ENCODE assay signal across 13 cellular contexts in genomic region chr9:83266618-83267543, GRCh38.
DNase-seq lines count a peak whose midpoint lies in the region; ATAC-seq and TF ChIP-seq lines count a peak whose summit lies in the region.
"Had no signal": no experiment of that assay in that cellular context is flagged by ENCODE, and none has a peak within 500 bp of the region (broad histone marks: within the 10 kb centered on the region; RNA-seq: fewer than 3 reads in every experiment).

No MANE protein-coding gene starts in this region.

- POLR2A ChIA-PET in GM10248 (lab: Yijun Ruan, JAX), result no interaction called here

- H3K4me1 Mint-ChIP-seq in nephron, result peaks cover 48% of the 10 kb centered on the region

- intact Hi-C loops in vagina (cut with DNase I), result no loop called here

- H3K4me3 Mint-ChIP-seq in nephron, result peak overlapping the region; percentile 52 to 86 (median 78)
- H3K4me3 Mint-ChIP-seq: stimulated activated naive B cell treated with anti-CD40 and anti-IgM and Interleukin-4, amounts not matched to agents 10 μg/mL and 1 μg/mL and 100 μg/mL, for 72 hours had no signal

- H3K4me1 ChIP-seq in RWPE2 (ENCODE audit: insufficient read depth, poor library complexity, severe bottlenecking) (no peaks in the 10 kb centered on the region), foreskin keratinocyte (no peaks in the 10 kb centered on the region), vagina (no peaks in the 10 kb centered on the region)

- ATAC-seq in RWPE2 (ENCODE audit: low read depth) (peak; percentile 41; the same call in 2 of the 3 replicates), foreskin keratinocyte (peak; percentile 36)
- ATAC-seq: stimulated activated naive B cell treated with anti-CD40 and anti-IgM and Interleukin-4, amounts not matched to agents 10 μg/mL and 1 μg/mL and 100 μg/mL, for 72 hours had no signal

- H3K36me3 Mint-ChIP-seq in nephron (ENCODE audit: low read depth), result peaks cover 8% of the 10 kb centered on the region
- H3K36me3 Mint-ChIP-seq: stimulated activated naive B cell treated with anti-CD40 and anti-IgM and Interleukin-4, amounts not matched to agents 10 μg/mL and 1 μg/mL and 100 μg/mL, for 72 hours had no signal

- H3K36me3 ChIP-seq in RWPE2 (ENCODE audit: low read depth) (no peaks in the 10 kb centered on the region), vagina (no peaks in the 10 kb centered on the region), WERI-Rb-1 (no peaks in the 10 kb centered on the region)

- TF ChIP-seq CTCF in C4-2B (conservative IDR thresholded peaks at IDR 0.05) (no peak), RWPE2 (IDR thresholded peaks at IDR 0.05; ENCODE audit: poor library complexity, severe bottlenecking) (no peak), foreskin keratinocyte (conservative IDR thresholded peaks at IDR 0.05) (no peak), nephron (IDR thresholded peaks at IDR 0.05; ENCODE audit: unreplicated experiment in 3 of 3) (no peak), vagina (IDR thresholded peaks at IDR 0.05) (no peak), GM10248 (IDR thresholded peaks at IDR 0.05; ENCODE audit: control extremely low read depth, extremely low read depth, low read depth, missing control alignments) (no peak), WERI-Rb-1 (IDR thresholded peaks at IDR 0.05; ENCODE audit: low read depth, low read length) (no peak)

- H3K9me3 Mint-ChIP-seq in nephron, result no peaks in the 10 kb centered on the region
- H3K9me3 Mint-ChIP-seq: stimulated activated naive B cell treated with anti-CD40 and anti-IgM and Interleukin-4, amounts not matched to agents 10 μg/mL and 1 μg/mL and 100 μg/mL, for 72 hours had no signal

- DNase-seq in RWPE2 (ENCODE audit: low spot score), result no peak
- no peak for DNase-seq in foreskin keratinocyte
- DNase-seq in vagina (ENCODE audit: extremely low spot score in 2 of 2), result no peak
- no peak for DNase-seq in NCI-H2227 (lab: John Stamatoyannopoulos, UW; ENCODE audit: unreplicated experiment)
- DNase-seq in GM10248 (ENCODE audit: extremely low spot score), result no peak
- DNase-seq in WERI-Rb-1, result no peak
- DNase-seq: caudate nucleus; NCI-H146; SHP77; stimulated activated naive B cell treated with anti-CD40 and anti-IgM and Interleukin-4, amounts not matched to agents 10 μg/mL and 1 μg/mL and 100 μg/mL, for 72 hours had no signal

- H3K4me3 ChIP-seq in RWPE2 (ENCODE audit: severe bottlenecking), result no peak overlapping the region
- no peak overlapping the region for H3K4me3 ChIP-seq in vagina
- H3K4me3 ChIP-seq in WERI-Rb-1 (ENCODE audit: low read depth, low read length), result no peak overlapping the region
- H3K4me3 ChIP-seq: smooth muscle cell had no signal

- H3K27ac Mint-ChIP-seq in nephron, result peak overlapping the region; percentile 20 to 56 (median 26)
- H3K27ac Mint-ChIP-seq: stimulated activated naive B cell treated with anti-CD40 and anti-IgM and Interleukin-4, amounts not matched to agents 10 μg/mL and 1 μg/mL and 100 μg/mL, for 72 hours had no signal

- H3K27me3 ChIP-seq in RWPE2 (ENCODE audit: insufficient read depth, poor library complexity, severe bottlenecking), result no peaks in the 10 kb centered on the region
- no peaks in the 10 kb centered on the region for H3K27me3 ChIP-seq in foreskin keratinocyte
- H3K27me3 ChIP-seq in vagina, result no peaks in the 10 kb centered on the region
- no peaks in the 10 kb centered on the region for H3K27me3 ChIP-seq in WERI-Rb-1 (ENCODE audit: insufficient read depth, low read depth, severe bottlenecking)

- TF ChIP-seq POLR2A in vagina (IDR thresholded peaks at IDR 0.05), result no peak

- H3K9me3 ChIP-seq in RWPE2 (ENCODE audit: severe bottlenecking) (no peaks in the 10 kb centered on the region), vagina (no peaks in the 10 kb centered on the region), WERI-Rb-1 (ENCODE audit: severe bottlenecking) (no peaks in the 10 kb centered on the region)

- CTCF ChIA-PET in GM10248 (lab: Yijun Ruan, JAX), result no interaction called here

- H3K27ac ChIP-seq in C4-2B (peak overlapping the region; percentile 27), RWPE2 (ENCODE audit: poor library complexity, severe bottlenecking) (no peak overlapping the region), foreskin keratinocyte (no peak overlapping the region), vagina (no peak overlapping the region), WERI-Rb-1 (no peak overlapping the region)

- no peaks in the 10 kb centered on the region for H3K27me3 Mint-ChIP-seq in nephron (ENCODE audit: low read depth)
